In genomic region chr7:155373359-155374273, GRCh38 we compare ENCODE assay signal across 7 cellular contexts.
DNase-seq lines count a peak whose midpoint lies in the region; ATAC-seq and TF ChIP-seq lines count a peak whose summit lies in the region.

No MANE protein-coding gene starts in this region.

- peaks cover 67% of the 10 kb centered on the region for H3K27me3 Mint-ChIP-seq in activated B cell treated with CpG ODN at 0.5 μM for 24 hours

- H3K4me1 ChIP-seq in skeletal muscle satellite cell (ENCODE audit: control insufficient read depth, insufficient read depth, low read length) = peaks cover 16% of the 10 kb centered on the region

- ATAC-seq in activated B cell treated with CpG ODN at 0.5 μM for 24 hours (ENCODE audit: low read depth) = no peak
- no peak for ATAC-seq in GM21381 (IDR thresholded peaks at IDR 0.05; ENCODE audit: unreplicated experiment)

- peaks cover 46% of the 10 kb centered on the region for H3K4me1 Mint-ChIP-seq in activated B cell treated with CpG ODN at 0.5 μM for 24 hours

- DNase-seq in GM12865 (ENCODE audit: low read depth) (no peak), activated B cell treated with CpG ODN at 0.5 μM for 24 hours (peak; percentile 30), foreskin fibroblast (peak in 1 of 2 donors; percentile 39), epidermal melanocyte (ENCODE audit: insufficient read length, low spot score) (no peak), iPS-NIHi7 (ENCODE audit: extremely low spot score) (no peak)

- H3K27ac Mint-ChIP-seq in activated B cell treated with CpG ODN at 0.5 μM for 24 hours = no peak overlapping the region

- peaks cover 74% of the 10 kb centered on the region for H3K27me3 ChIP-seq in skeletal muscle satellite cell (ENCODE audit: control insufficient read depth, insufficient read depth, low read length)

- TF ChIP-seq CTCF in GM12865 (IDR thresholded peaks at IDR 0.05; ENCODE audit: insufficient read depth, low read depth, low read length, missing control alignments) = no peak
- no peak for TF ChIP-seq CTCF in activated B cell treated with CpG ODN at 0.5 μM for 24 hours (IDR thresholded peaks at IDR 0.05)
- no peak for TF ChIP-seq CTCF in foreskin fibroblast (IDR thresholded peaks at IDR 0.05; ENCODE audit: low read depth, low read length)

- H3K9me3 ChIP-seq in skeletal muscle satellite cell (replicated peaks; ENCODE audit: low read length) = no peaks in the 10 kb centered on the region

- H3K9ac ChIP-seq in skeletal muscle satellite cell (ENCODE audit: low read depth, low read length) = no peak overlapping the region

- no peaks in the 10 kb centered on the region for H3K36me3 Mint-ChIP-seq in activated B cell treated with CpG ODN at 0.5 μM for 24 hours (ENCODE audit: low read depth)

- H3K4me3 ChIP-seq in GM12865 (ENCODE audit: low read depth, low read length) = peak overlapping the region; percentile 13; the same call in 1 of the 2 replicates
- peak overlapping the region; percentile 9 to 28 for H3K4me3 ChIP-seq in foreskin fibroblast (ENCODE audit: low read depth in 1 of 2, low read length in 2 of 2)
- peak overlapping the region; percentile 57 for H3K4me3 ChIP-seq in skeletal muscle satellite cell (ENCODE audit: low read length)

- POLR2A ChIA-PET in activated B cell treated with CpG ODN at 0.5 μM for 24 hours (lab: Charles Lee) = interaction anchor here (0.6 to 1.2 kb wide), 3 partner anchors 78 to 370 kb away, joined by 3 to 6 read pairs (median 4); partner anchors contain the start of gene PAXIP1

- H3K4me2 ChIP-seq in skeletal muscle satellite cell (ENCODE audit: low read length) = peak overlapping the region; percentile 75

- H3K36me3 ChIP-seq in skeletal muscle satellite cell (ENCODE audit: insufficient read depth, low read length) = no peaks in the 10 kb centered on the region

- CTCF ChIA-PET in activated B cell treated with CpG ODN at 0.5 μM for 24 hours (lab: Charles Lee) = interaction anchor here (1.8 to 2.8 kb wide), 3 partner anchors 29 to 446 kb away, joined by 4 to 10 read pairs (median 8); no protein-coding TSS in a partner anchor

- H3K9me3 Mint-ChIP-seq in activated B cell treated with CpG ODN at 0.5 μM for 24 hours = no peaks in the 10 kb centered on the region

- peak overlapping the region; percentile 86 for H3K4me3 Mint-ChIP-seq in activated B cell treated with CpG ODN at 0.5 μM for 24 hours

- intact Hi-C loops in activated B cell treated with CpG ODN at 0.5 μM for 24 hours (cut with micrococcal nuclease) = loop anchor here (2.0 to 10.0 kb wide), 2 partner anchors 79 to 449 kb away; no protein-coding TSS in a partner anchor
